ENCODE assay signal across 1 cellular context in the genomic region with DNA sequence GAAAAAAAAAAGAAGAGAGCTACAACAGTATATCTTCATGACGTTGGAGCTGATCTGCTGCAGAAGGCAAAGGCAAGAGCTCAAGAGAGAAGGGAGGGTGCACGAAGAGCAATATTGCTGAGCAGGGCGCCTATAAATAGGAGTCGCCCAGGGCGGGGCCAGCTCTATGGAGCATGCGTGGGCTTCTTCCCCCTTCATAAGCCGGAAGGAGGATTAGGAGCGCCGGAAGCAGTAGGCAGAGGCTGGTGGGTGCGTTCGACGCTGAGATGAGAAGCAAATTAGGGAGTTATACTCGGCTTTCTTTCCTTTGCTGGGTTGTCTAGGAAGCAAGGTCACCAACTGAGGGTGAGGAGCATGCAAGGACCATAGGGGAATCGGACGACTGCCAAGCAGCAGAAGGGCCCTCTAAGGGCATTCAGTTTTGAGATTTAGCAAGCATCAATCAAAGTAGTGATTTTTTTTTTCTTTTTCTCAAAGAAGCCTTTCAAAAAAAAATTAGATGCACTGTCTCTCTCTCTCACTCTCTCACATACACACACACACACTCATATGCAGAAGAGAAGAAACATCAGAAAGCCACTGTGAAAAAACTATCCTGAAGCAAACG.
TF ChIP-seq lines count a peak whose summit lies in the region.

No MANE protein-coding gene starts in this region.

TF ChIP-seq in H1, 55 proteins besides CTCF, POLR2A, EP300 and RAD21 (continued from another document):
- TF ChIP-seq USF2 (IDR thresholded peaks at IDR 0.05; ENCODE audit: low read length) (no peak), SAP30 (IDR thresholded peaks at IDR 0.05; ENCODE audit: insufficient read depth, insufficient replicate concordance, low read length) (no peak), JUN (IDR thresholded peaks at IDR 0.05; ENCODE audit: low read depth, low read length) (no peak), TAF7 (optimal IDR thresholded peaks at IDR 0.05; ENCODE audit: borderline replicate concordance, low read depth, low read length) (no peak), SP2 (IDR thresholded peaks at IDR 0.05; ENCODE audit: low read length) (no peak), E2F6 (IDR thresholded peaks at IDR 0.05) (no peak), CBX5 (IDR thresholded peaks at IDR 0.05; ENCODE audit: low read depth, low read length) (no peak), SIX5 (IDR thresholded peaks at IDR 0.05; ENCODE audit: low read depth, low read length) (no peak), NANOG (IDR thresholded peaks at IDR 0.05; ENCODE audit: insufficient read depth, low read depth, low read length, poor library complexity, severe bottlenecking) (no peak), MAFK (IDR thresholded peaks at IDR 0.05; ENCODE audit: low read depth, low read length) (no peak), BRCA1 (IDR thresholded peaks at IDR 0.05; ENCODE audit: low read depth, low read length) (no peak), RFX5 (IDR thresholded peaks at IDR 0.05; ENCODE audit: borderline replicate concordance, low read depth, low read length) (no peak), BCL11A (IDR thresholded peaks at IDR 0.05; ENCODE audit: low read depth in 2 of 2, low read length in 2 of 2) (no peak), YY1 (IDR thresholded peaks at IDR 0.05; ENCODE audit: low read depth, low read length) (no peak), CHD2 (IDR thresholded peaks at IDR 0.05; ENCODE audit: low read length) (no peak), POU5F1 (IDR thresholded peaks at IDR 0.05; ENCODE audit: low read depth, low read length) (no peak)
